10 cellular contexts compared by ENCODE assay signal in genomic region chr6:32842021-32842650, GRCh38. TPM values are rescaled to one million over a fixed set of nuclear protein-coding genes. Genes with fewer than 3 reads are reported as not detected.
DNase-seq lines count a peak whose midpoint lies in the region; ATAC-seq, FAIRE-seq and TF ChIP-seq lines count a peak whose summit lies in the region.
"Had no signal": no experiment of that assay in that cellular context is flagged by ENCODE, and none has a peak within 500 bp of the region (broad histone marks: within the 10 kb centered on the region; RNA-seq: fewer than 3 reads in every experiment).

No MANE protein-coding gene starts in this region.

- DNase-seq in Karpas-422 = no peak
- no peak for DNase-seq in effector memory CD4-positive, alpha-beta T cell
- no peak for DNase-seq in GM12892 (ENCODE audit: insufficient read length)
- DNase-seq in stimulated activated CD4-positive, alpha-beta T cell treated with anti-CD3 and anti-CD28 coated beads, Interleukin-4, amount 100 ng/mL, for 1 hour = no peak
- DNase-seq: NCI-H1105, NCI-H524 treated with DMSO at 0.1 percent for 48 hours had no signal

- FAIRE-seq in GM12892 (lab: Jason Lieb, UNC) = no peak
- FAIRE-seq: bronchial epithelial cell had no signal

- no peaks in the 10 kb centered on the region for H4K20me1 ChIP-seq in Karpas-422 (ENCODE audit: insufficient read depth, low read depth, low read length)

- no peaks in the 10 kb centered on the region for H3K9me3 ChIP-seq in Karpas-422 (ENCODE audit: low read length)
- no peaks in the 10 kb centered on the region for H3K9me3 ChIP-seq in effector memory CD4-positive, alpha-beta T cell (ENCODE audit: control insufficient read depth, low read length)

- no peak overlapping the region for H2AFZ ChIP-seq in Karpas-422 (ENCODE audit: low read length)

- no peaks in the 10 kb centered on the region for H3K27me3 ChIP-seq in Karpas-422 (ENCODE audit: low read length)
- H3K27me3 ChIP-seq in effector memory CD4-positive, alpha-beta T cell (replicated peaks; ENCODE audit: control insufficient read depth, insufficient read depth, low read length, poor library complexity, severe bottlenecking) = no peaks in the 10 kb centered on the region

- no peak for ATAC-seq in GM21381 (IDR thresholded peaks at IDR 0.05; ENCODE audit: unreplicated experiment)

- peaks cover 52% of the 10 kb centered on the region for H3K79me2 ChIP-seq in Karpas-422 (ENCODE audit: low read length)

- H3K9ac ChIP-seq in Karpas-422 (ENCODE audit: low read length) = peak overlapping the region; percentile 92

- peaks cover 66% of the 10 kb centered on the region for H3K4me1 ChIP-seq in Karpas-422 (ENCODE audit: low read length)
- peaks cover 62% of the 10 kb centered on the region for H3K4me1 ChIP-seq in effector memory CD4-positive, alpha-beta T cell (ENCODE audit: control insufficient read depth, insufficient read depth, low read length, poor library complexity, severe bottlenecking)

- no peaks in the 10 kb centered on the region for H3K9me2 ChIP-seq in Karpas-422 (replicated peaks; ENCODE audit: insufficient read depth, low read length)

- H3K27ac ChIP-seq in Karpas-422 (ENCODE audit: low read length) (peak overlapping the region; percentile 96), skin epidermis (peak overlapping the region in 11 of 21 experiments; percentile 9 to 100 (median 98))
- peak overlapping the region; percentile 96 for H3K27ac ChIP-seq in effector memory CD4-positive, alpha-beta T cell (ENCODE audit: insufficient read depth, low read length, poor library complexity, severe bottlenecking)

- H3K4me2 ChIP-seq in Karpas-422 (ENCODE audit: low read depth, low read length, poor library complexity, severe bottlenecking) = peak overlapping the region; percentile 97

- H3K4me3 ChIP-seq in GM08714 (ENCODE audit: low read length) = peak overlapping the region; percentile 71; the same call in 1 of the 2 replicates
- H3K4me3 ChIP-seq in Karpas-422 (ENCODE audit: low read length) = peak overlapping the region; percentile 75
- H3K4me3 ChIP-seq in effector memory CD4-positive, alpha-beta T cell (ENCODE audit: insufficient read depth, low read depth, low read length, poor library complexity, severe bottlenecking) = peak overlapping the region; percentile 89
- peak overlapping the region in 4 of 7 experiments; percentile 80 to 85 (median 82) for H3K4me3 ChIP-seq in skin epidermis

- peaks cover 30% of the 10 kb centered on the region for H3K36me3 ChIP-seq in Karpas-422 (ENCODE audit: insufficient read depth, low read length)
- H3K36me3 ChIP-seq in effector memory CD4-positive, alpha-beta T cell (ENCODE audit: control insufficient read depth, insufficient read depth, low read length) = peaks cover 24% of the 10 kb centered on the region

- TF ChIP-seq POLR2A in GM12892 (IDR thresholded peaks at IDR 0.05; ENCODE audit: low read depth, low read length) = no peak

RNA-seq across cellular contexts. Expression of gene PSMB8, which starts 1.7 kb away (rescaled TPM):
- 212 and 306 TPM in 2 replicates for total RNA-seq in Karpas-422 (2014; rRNA removed; shearing (Covaris generic); ENCODE audit: low replicate concordance)
- polyA plus RNA-seq in GM12892 (2012; ENCODE audit: missing spikeins) = 358 TPM

RNA-seq across cellular contexts. Expression of gene TAP2, which starts 3.6 kb away (rescaled TPM):
- total RNA-seq in Karpas-422 (2014; rRNA removed; shearing (Covaris generic); ENCODE audit: low replicate concordance) = 93.0 and 140 TPM in 2 replicates
- polyA plus RNA-seq in GM12892 (2012; ENCODE audit: missing spikeins) = 45.5 TPM

RNA-seq across cellular contexts. Expression of gene TAP1, which starts 11.4 kb away (rescaled TPM):
- total RNA-seq in Karpas-422 (2014; rRNA removed; shearing (Covaris generic); ENCODE audit: low replicate concordance) = 120 and 171 TPM in 2 replicates
- polyA plus RNA-seq in GM12892 (2012; ENCODE audit: missing spikeins) = 151 TPM

RNA-seq across cellular contexts. Expression of gene PSMB9, which starts 11.9 kb away (rescaled TPM):
- 185 and 284 TPM in 2 replicates for total RNA-seq in Karpas-422 (2014; rRNA removed; shearing (Covaris generic); ENCODE audit: low replicate concordance)
- polyA plus RNA-seq in GM12892 (2012; ENCODE audit: missing spikeins) = 286 TPM

RNA-seq across cellular contexts. Expression of gene HLA-DOB, which starts 25.3 kb away (rescaled TPM):
- 77.3 and 91.6 TPM in 2 replicates for total RNA-seq in Karpas-422 (2014; rRNA removed; shearing (Covaris generic); ENCODE audit: low replicate concordance)
- polyA plus RNA-seq in GM12892 (2012; ENCODE audit: missing spikeins) = 71.9 TPM
